In genomic region chr11:86160546-86161149, GRCh38 we compare ENCODE assay signal across 1 cellular context.
TF ChIP-seq lines count a peak whose summit lies in the region.

No MANE protein-coding gene starts in this region.

TF ChIP-seq in IMR-90, 13 proteins besides CTCF, POLR2A, EP300 and RAD21 (continued from another document):
- TF ChIP-seq USF2 (IDR thresholded peaks at IDR 0.05; ENCODE audit: low read depth, low read length) (peak; percentile 21; the same call in 1 of the 2 replicates), CHD1 (IDR thresholded peaks at IDR 0.05; ENCODE audit: low read depth, low read length) (no peak), NFE2L2 (IDR thresholded peaks at IDR 0.05; ENCODE audit: low read depth, low read length) (no peak), CEBPB (IDR thresholded peaks at IDR 0.05; ENCODE audit: low read depth, low read length) (no peak)
